16 cellular contexts compared by ENCODE assay signal in the genomic region with DNA sequence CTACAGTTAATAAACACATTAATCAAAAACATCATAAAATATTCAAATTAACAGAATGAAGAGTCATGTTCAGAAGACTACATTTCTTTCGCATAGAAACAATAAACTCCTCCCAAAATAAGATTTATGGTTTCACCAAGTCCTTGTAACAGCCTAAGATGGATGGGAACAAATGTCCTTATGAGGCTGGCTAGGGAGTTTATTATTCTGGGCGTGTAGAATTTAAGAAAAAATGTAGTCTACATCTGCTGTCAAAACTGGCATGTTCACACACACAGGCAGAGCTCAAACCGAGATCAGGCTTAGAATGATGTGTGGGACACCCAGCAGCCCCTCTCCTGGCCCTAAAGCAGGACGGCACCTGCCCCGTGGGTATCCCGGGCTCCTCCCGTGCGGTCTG.
DNase-seq lines count a peak whose midpoint lies in the region; ATAC-seq and TF ChIP-seq lines count a peak whose summit lies in the region.
"Had no signal": no experiment of that assay in that cellular context is flagged by ENCODE, and none has a peak within 500 bp of the region (broad histone marks: within the 10 kb centered on the region; RNA-seq: fewer than 3 reads in every experiment).

No MANE protein-coding gene starts in this region.

- intact Hi-C loops in lower lobe of right lung (cut with DNase I): no loop called here

- peak in 1 of 2 experiments; percentile 58 for DNase-seq in SJCRH30
- DNase-seq in lower lobe of right lung: peak; percentile 36
- peak; percentile 25 for DNase-seq in skeletal muscle cell (ENCODE audit: low read depth)
- no peak for DNase-seq in cortex of kidney (lab: John Stamatoyannopoulos, UW)
- no peak for DNase-seq in NCI-H446 (lab: John Stamatoyannopoulos, UW)
- DNase-seq: ACHN; BE2C; CD4-positive, alpha-beta memory T cell; DMS153; DMS79; GDM1 had no signal

- H3K27ac ChIP-seq in BLaER1 treated with 17β-estradiol and CSF1 and Interleukin-3, amounts not matched to agents 10 nM and 100 nM: peak overlapping the region in 6 of 11 experiments; percentile 0 to 99 (median 94); a peak in 9 of 22 replicates
- H3K27ac ChIP-seq in SJCRH30 (peak overlapping the region; percentile 64), lower lobe of right lung (no peak overlapping the region)

- H3K4me3 ChIP-seq in BLaER1 treated with 17β-estradiol and CSF1 and Interleukin-3, amounts not matched to agents 10 nM and 100 nM: peak overlapping the region in 1 of 10 experiments; percentile 6; a peak in 1 of 20 replicates
- H3K4me3 ChIP-seq in SJCRH30 (no peak overlapping the region), lower lobe of right lung (no peak overlapping the region), skeletal muscle cell (ENCODE audit: low read depth, low read length) (no peak overlapping the region)
- H3K4me3 ChIP-seq: GM23338 had no signal

- no peaks in the 10 kb centered on the region for H4K20me1 ChIP-seq in BLaER1 treated with 17β-estradiol and CSF1 and Interleukin-3, amounts not matched to agents 10 nM and 100 nM

- H3K4me1 ChIP-seq in BLaER1 treated with 17β-estradiol and CSF1 and Interleukin-3, amounts not matched to agents 10 nM and 100 nM: peaks cover 41 to 93% (median 82%) of the 10 kb centered on the region in 10 experiments
- peaks cover 30% of the 10 kb centered on the region for H3K4me1 ChIP-seq in SJCRH30
- H3K4me1 ChIP-seq in lower lobe of right lung: no peaks in the 10 kb centered on the region

- no peak for TF ChIP-seq CTCF in lower lobe of right lung (IDR thresholded peaks at IDR 0.05)

- peaks cover 4 to 32% (median 20%) of the 10 kb centered on the region in 11 experiments; a peak in 16 of 22 replicates for H3K36me3 ChIP-seq in BLaER1 treated with 17β-estradiol and CSF1 and Interleukin-3, amounts not matched to agents 10 nM and 100 nM
- no peaks in the 10 kb centered on the region for H3K36me3 ChIP-seq in SJCRH30
- peaks cover 28% of the 10 kb centered on the region for H3K36me3 ChIP-seq in lower lobe of right lung
- H3K36me3 ChIP-seq: BE2C had no signal

- H3K9me3 ChIP-seq in BLaER1 treated with 17β-estradiol and CSF1 and Interleukin-3, amounts not matched to agents 10 nM and 100 nM (replicated peaks in 1 of 11): peaks cover 17 to 28% (median 20%) of the 10 kb centered on the region in 11 experiments
- H3K9me3 ChIP-seq in SJCRH30 (replicated peaks) (no peaks in the 10 kb centered on the region), lower lobe of right lung (no peaks in the 10 kb centered on the region)
- H3K9me3 ChIP-seq: BE2C had no signal

- ATAC-seq in lower lobe of right lung (no peak), esophagus mucosa (no peak), HG02763 (IDR thresholded peaks at IDR 0.05; ENCODE audit: unreplicated experiment) (no peak)
- ATAC-seq: GM23338, HCT116 had no signal

- H3K4me2 ChIP-seq in BLaER1 treated with 17β-estradiol and CSF1 and Interleukin-3, amounts not matched to agents 10 nM and 100 nM: peak overlapping the region in 8 of 11 experiments; percentile 19 to 97 (median 94); a peak in 15 of 22 replicates
- H3K4me2 ChIP-seq: GM23338 had no signal

- H3K27me3 ChIP-seq in BLaER1 treated with 17β-estradiol and CSF1 and Interleukin-3, amounts not matched to agents 10 nM and 100 nM: peaks cover 0 to 11% (median 0%) of the 10 kb centered on the region in 11 experiments; a peak in 1 of 22 replicates
- no peaks in the 10 kb centered on the region for H3K27me3 ChIP-seq in SJCRH30
- H3K27me3 ChIP-seq in lower lobe of right lung (ENCODE audit: low read depth): no peaks in the 10 kb centered on the region
- H3K27me3 ChIP-seq: BE2C had no signal

- peak overlapping the region in 3 of 11 experiments; percentile 29 to 90 (median 80); a peak in 3 of 22 replicates for H3K9ac ChIP-seq in BLaER1 treated with 17β-estradiol and CSF1 and Interleukin-3, amounts not matched to agents 10 nM and 100 nM

Comparison
In these comparisons a context has a peak if more than half of its experiments do, and no peak if none do; other contexts are left out.
1. DNase-seq: peak in lower lobe of right lung (single experiment) and skeletal muscle cell (single experiment); none in cortex of kidney (single experiment) and NCI-H446 (0 of 2).